31 cellular contexts compared by ENCODE assay signal in the genomic region with DNA sequence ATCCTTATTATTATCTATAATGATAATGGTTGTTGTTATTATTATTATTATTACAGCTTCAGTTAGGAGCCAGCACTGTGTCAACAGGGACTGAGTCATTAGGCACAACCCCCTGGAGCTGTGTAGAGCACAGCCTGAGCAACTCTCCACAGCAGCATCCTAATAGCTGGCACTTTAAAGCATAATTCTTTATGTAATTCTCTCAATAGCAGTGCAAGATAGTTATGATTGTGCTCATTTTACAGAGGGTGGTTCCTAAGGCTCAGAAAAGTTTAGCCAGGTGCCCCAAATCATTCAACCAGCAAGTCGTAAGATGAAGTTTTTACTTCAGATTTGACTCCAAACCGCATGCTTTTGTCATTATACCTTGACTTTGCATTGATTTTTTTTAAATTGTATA.
DNase-seq lines count a peak whose midpoint lies in the region; ATAC-seq and TF ChIP-seq lines count a peak whose summit lies in the region.
"Had no signal": no experiment of that assay in that cellular context is flagged by ENCODE, and none has a peak within 500 bp of the region (broad histone marks: within the 10 kb centered on the region; RNA-seq: fewer than 3 reads in every experiment).

No MANE protein-coding gene starts in this region.

- no peaks in the 10 kb centered on the region for H3K9me3 ChIP-seq in neural progenitor cell (ENCODE audit: low read depth)
- H3K9me3 ChIP-seq: breast epithelium, gastroesophageal sphincter, lower lobe of right lung, MG63, sigmoid colon, thyroid gland, vagina had no signal

- H2AFZ ChIP-seq in neural progenitor cell (replicated peaks): peak overlapping the region; percentile 28
- H2AFZ ChIP-seq: hepatocyte had no signal

- DNase-seq in HT1080 (ENCODE audit: low read depth): peak; percentile 1
- DNase-seq in neural progenitor cell (ENCODE audit: low spot score): no peak
- DNase-seq in germinal center (ENCODE audit: low spot score): no peak
- no peak for DNase-seq in AML-193 (lab: John Stamatoyannopoulos, UW)
- no peak for DNase-seq in GM20000 (ENCODE audit: low spot score)
- DNase-seq: activated CD4-positive, alpha-beta T cell treated with anti-CD3 and anti-CD28 coated beads for 48 hours; C1 segment of cervical spinal cord; COR-L47; H7; lower lobe of right lung; MG63; natural killer cell; NCI-H1105 treated with DMSO at 0.1 percent for 48 hours; NCI-H2029; NCI-H226; NCI-H526 treated with DMSO at 0.1 percent for 48 hours; sigmoid colon; stimulated activated CD4-positive, alpha-beta T cell treated with anti-CD3 and anti-CD28 coated beads, Interleukin-4, amount 100 ng/mL, for 24 hours; T1000; thyroid gland; WERI-Rb-1 had no signal

- no peaks in the 10 kb centered on the region for H4K20me1 ChIP-seq in neural progenitor cell (ENCODE audit: low read depth)

- no peak overlapping the region for H3K4me3 Mint-ChIP-seq in neural progenitor cell
- H3K4me3 Mint-ChIP-seq: activated naive CD8-positive, alpha-beta T cell; natural killer cell had no signal

- peaks cover 2% of the 10 kb centered on the region for H3K36me3 Mint-ChIP-seq in neural progenitor cell
- H3K36me3 Mint-ChIP-seq: activated naive CD8-positive, alpha-beta T cell; natural killer cell had no signal

- H3K27me3 ChIP-seq in neural progenitor cell: no peaks in the 10 kb centered on the region
- H3K27me3 ChIP-seq: breast epithelium, gastroesophageal sphincter, hepatocyte, MG63, sigmoid colon, thyroid gland, vagina had no signal

- no peaks in the 10 kb centered on the region for H3K36me3 ChIP-seq in neural progenitor cell
- H3K36me3 ChIP-seq: breast epithelium, gastroesophageal sphincter, lower lobe of right lung, MG63, sigmoid colon, thyroid gland, vagina, WERI-Rb-1 had no signal

- ATAC-seq in GM18867 (IDR thresholded peaks at IDR 0.05; ENCODE audit: unreplicated experiment) (peak; percentile 47), HG02610 (IDR thresholded peaks at IDR 0.05; ENCODE audit: unreplicated experiment) (peak; percentile 73)
- ATAC-seq: gastroesophageal sphincter, lower lobe of right lung, natural killer cell had no signal

- H3K9ac ChIP-seq in neural progenitor cell: no peak overlapping the region
- H3K9ac ChIP-seq: KMS-11 had no signal

- H3K27ac ChIP-seq in neural progenitor cell: no peak overlapping the region
- H3K27ac ChIP-seq: breast epithelium, gastroesophageal sphincter, hepatocyte, KMS-11, lower lobe of right lung, RWPE1, sigmoid colon, thyroid gland, vagina, WERI-Rb-1 had no signal

- no peak overlapping the region for H3K4me2 ChIP-seq in neural progenitor cell
- H3K4me2 ChIP-seq: hepatocyte, KMS-11 had no signal

- no peaks in the 10 kb centered on the region for H3K27me3 Mint-ChIP-seq in neural progenitor cell (ENCODE audit: insufficient read depth, low read depth)
- H3K27me3 Mint-ChIP-seq: activated naive CD8-positive, alpha-beta T cell had no signal

- TF ChIP-seq CTCF in neural progenitor cell (IDR thresholded peaks at IDR 0.05): no peak
- TF ChIP-seq CTCF in GM20000 (IDR thresholded peaks at IDR 0.05; ENCODE audit: extremely low read depth, missing control alignments): no peak

- H3K4me3 ChIP-seq in neural progenitor cell: no peak overlapping the region
- H3K4me3 ChIP-seq: breast epithelium, gastroesophageal sphincter, hepatocyte, lower lobe of right lung, MG63, sigmoid colon, thyroid gland, vagina had no signal

- H3K27ac Mint-ChIP-seq in neural progenitor cell: no peak overlapping the region
- H3K27ac Mint-ChIP-seq: activated naive CD8-positive, alpha-beta T cell; activated T-helper 2 cell treated with anti-CD3 and anti-CD28 coated beads, Interferon-gamma antibody, Interleukin-2, Interleukin-4, amounts not matched to agents 10 μg/mL and 5 μg/mL and 100 μg/mL, durations not matched to agents 14 hours and 24 hours and 36 hours; natural killer cell had no signal

- H3K9me3 Mint-ChIP-seq in neural progenitor cell: no peaks in the 10 kb centered on the region
- H3K9me3 Mint-ChIP-seq: activated T-helper 2 cell treated with anti-CD3 and anti-CD28 coated beads, Interferon-gamma antibody, Interleukin-2, Interleukin-4, amounts not matched to agents 10 μg/mL and 5 μg/mL and 100 μg/mL, durations not matched to agents 14 hours and 24 hours and 36 hours had no signal

- H3K79me2 ChIP-seq in neural progenitor cell (ENCODE audit: low read depth): no peaks in the 10 kb centered on the region
- H3K79me2 ChIP-seq: hepatocyte had no signal

- no peaks in the 10 kb centered on the region for H3K4me1 ChIP-seq in neural progenitor cell
- H3K4me1 ChIP-seq: breast epithelium, gastroesophageal sphincter, lower lobe of right lung, sigmoid colon, thyroid gland, vagina had no signal

- peaks cover 6% of the 10 kb centered on the region for H3K4me1 Mint-ChIP-seq in neural progenitor cell
- H3K4me1 Mint-ChIP-seq: natural killer cell had no signal

- H3F3A ChIP-seq in neural progenitor cell (ENCODE audit: low read depth): no peaks in the 10 kb centered on the region
